Comparison of ENCODE assay signal across 13 cellular contexts in the genomic region with DNA sequence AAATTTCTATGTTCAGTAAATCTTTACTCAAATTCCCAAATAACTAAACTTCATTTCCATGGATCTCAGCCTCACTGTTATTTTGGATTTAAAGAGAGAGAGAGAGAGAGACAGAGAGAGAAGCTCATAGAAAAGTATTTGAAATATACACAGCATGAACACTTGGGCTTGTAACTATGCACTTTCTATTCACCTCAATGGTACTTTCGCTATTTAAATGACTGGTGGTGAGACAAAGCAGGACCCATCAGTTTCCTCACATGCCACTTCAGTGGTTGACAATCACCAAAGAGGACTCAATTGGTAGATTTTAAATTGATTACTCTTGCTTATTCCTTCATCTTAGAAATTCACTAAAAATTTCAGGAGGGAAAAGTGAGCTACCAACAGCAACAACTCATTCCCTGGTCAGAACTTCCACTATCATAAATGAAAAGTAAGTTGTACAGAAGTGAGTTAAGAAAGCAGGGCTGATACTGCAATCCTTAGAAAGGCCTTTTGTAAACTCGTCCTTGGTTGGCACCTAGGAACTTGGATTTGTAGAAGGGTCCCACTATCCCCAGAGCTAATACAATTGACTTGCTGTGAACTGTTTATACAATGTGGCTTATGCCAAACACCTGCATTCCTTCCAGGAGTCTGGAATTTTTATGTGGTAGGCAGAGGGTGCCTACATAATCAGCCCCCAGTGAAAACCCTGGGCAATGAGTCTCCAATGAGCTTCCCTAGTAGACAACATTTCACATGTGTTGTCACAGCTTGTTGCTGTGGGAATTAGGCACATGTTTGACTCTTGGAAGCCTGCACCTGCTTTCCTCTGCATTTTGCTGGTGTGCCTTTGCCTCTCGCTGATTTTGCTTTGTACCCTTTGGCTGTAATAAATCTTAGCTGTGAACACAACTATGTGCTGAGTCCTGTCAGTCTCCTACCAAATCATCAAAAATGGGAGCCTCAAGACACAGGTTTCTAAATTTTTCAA. TPM values are rescaled to one million over a fixed set of nuclear protein-coding genes. Genes with fewer than 3 reads are reported as not detected.
DNase-seq lines count a peak whose midpoint lies in the region; ATAC-seq, FAIRE-seq and TF ChIP-seq lines count a peak whose summit lies in the region.
"Had no signal": no experiment of that assay in that cellular context is flagged by ENCODE, and none has a peak within 500 bp of the region (broad histone marks: within the 10 kb centered on the region; RNA-seq: fewer than 3 reads in every experiment).

No MANE protein-coding gene starts in this region.

- no peak overlapping the region for H3K4me3 ChIP-seq in mucosa of rectum (ENCODE audit: low read length in 2 of 2)
- no peak overlapping the region for H3K4me3 ChIP-seq in neural progenitor cell
- H3K4me3 ChIP-seq: A549, SJSA1 had no signal

- H3K27me3 ChIP-seq in mucosa of rectum (ENCODE audit: control insufficient read depth in 2 of 2, insufficient read depth in 2 of 2, low read length in 2 of 2) (no peaks in the 10 kb centered on the region), neural progenitor cell (no peaks in the 10 kb centered on the region)
- H3K27me3 ChIP-seq: foreskin keratinocyte, SJSA1 had no signal

- intact Hi-C loops in activated CD4-positive, alpha-beta T cell treated with anti-CD3 and anti-CD28 coated beads, Interleukin-2, amount 10 ng/mL, durations not matched to agents 24 days and 14 days (cut with micrococcal nuclease) = loop anchor here (1.0 to 2.0 kb wide), 3 partner anchors 9 to 54 kb away; a partner anchor contains a TSS

- no peaks in the 10 kb centered on the region for H3K27me3 Mint-ChIP-seq in activated CD4-positive, alpha-beta T cell treated with anti-CD3 and anti-CD28 coated beads, Interleukin-2, amount 10 ng/mL, durations not matched to agents 24 days and 14 days
- no peaks in the 10 kb centered on the region for H3K27me3 Mint-ChIP-seq in neural progenitor cell (ENCODE audit: insufficient read depth, low read depth)

- H3F3A ChIP-seq in neural progenitor cell (ENCODE audit: low read depth) = no peaks in the 10 kb centered on the region

- H3K9me3 ChIP-seq in mucosa of rectum (ENCODE audit: control insufficient read depth in 2 of 2, low read length in 2 of 2) (no peaks in the 10 kb centered on the region), neural progenitor cell (ENCODE audit: low read depth) (no peaks in the 10 kb centered on the region)
- H3K9me3 ChIP-seq: A549, SJSA1 had no signal

- no peak overlapping the region for H2AFZ ChIP-seq in neural progenitor cell (replicated peaks)

- H3K9me3 Mint-ChIP-seq in activated CD4-positive, alpha-beta T cell treated with anti-CD3 and anti-CD28 coated beads, Interleukin-2, amount 10 ng/mL, durations not matched to agents 24 days and 14 days = peaks cover 8% of the 10 kb centered on the region
- H3K9me3 Mint-ChIP-seq in neural progenitor cell = peaks cover 4% of the 10 kb centered on the region

- peaks cover 13 to 22% of the 10 kb centered on the region in 2 donors for H3K4me1 ChIP-seq in mucosa of rectum (ENCODE audit: control insufficient read depth in 2 of 2, insufficient read depth in 2 of 2, low read length in 2 of 2)
- H3K4me1 ChIP-seq in neural progenitor cell = no peaks in the 10 kb centered on the region
- H3K4me1 ChIP-seq: A549, foreskin keratinocyte, SJSA1 had no signal

- H3K36me3 Mint-ChIP-seq in activated CD4-positive, alpha-beta T cell treated with anti-CD3 and anti-CD28 coated beads, Interleukin-2, amount 10 ng/mL, durations not matched to agents 24 days and 14 days (ENCODE audit: low read depth) = peaks cover 59% of the 10 kb centered on the region
- peaks cover 28% of the 10 kb centered on the region for H3K36me3 Mint-ChIP-seq in neural progenitor cell

- H3K27ac ChIP-seq in mucosa of rectum (ENCODE audit: low read depth in 2 of 2, low read length in 2 of 2) = peak overlapping the region; percentile 33 to 43
- no peak overlapping the region for H3K27ac ChIP-seq in neural progenitor cell
- H3K27ac ChIP-seq: A549, foreskin keratinocyte, SJSA1 had no signal

- H3K4me2 ChIP-seq in neural progenitor cell = no peak overlapping the region
- H3K4me2 ChIP-seq: A549 had no signal

- H3K36me3 ChIP-seq in mucosa of rectum (ENCODE audit: control insufficient read depth in 2 of 2, insufficient read depth in 2 of 2, low read length in 2 of 2) = peaks cover 35 to 36% of the 10 kb centered on the region in 2 donors
- no peaks in the 10 kb centered on the region for H3K36me3 ChIP-seq in neural progenitor cell

- H3K4me3 Mint-ChIP-seq in activated CD4-positive, alpha-beta T cell treated with anti-CD3 and anti-CD28 coated beads, Interleukin-2, amount 10 ng/mL, durations not matched to agents 24 days and 14 days = peak overlapping the region; percentile 32
- no peak overlapping the region for H3K4me3 Mint-ChIP-seq in neural progenitor cell

- peak; percentile 69 for ATAC-seq in GM21367 (IDR thresholded peaks at IDR 0.05; ENCODE audit: unreplicated experiment)
- peak; percentile 78 for ATAC-seq in HG03135 (IDR thresholded peaks at IDR 0.05; ENCODE audit: unreplicated experiment)
- no peak for ATAC-seq in omental fat pad (ENCODE audit: low FRiP score)
- ATAC-seq: A549, foreskin keratinocyte had no signal

- no peak for FAIRE-seq in frontal cortex (lab: Jason Lieb, UNC)

- no peak for TF ChIP-seq CTCF in omental fat pad (IDR thresholded peaks at IDR 0.05)
- no peak for TF ChIP-seq CTCF in neural progenitor cell (IDR thresholded peaks at IDR 0.05)

- H3K27ac Mint-ChIP-seq in activated CD4-positive, alpha-beta T cell treated with anti-CD3 and anti-CD28 coated beads, Interleukin-2, amount 10 ng/mL, durations not matched to agents 24 days and 14 days = peak overlapping the region; percentile 79
- no peak overlapping the region for H3K27ac Mint-ChIP-seq in neural progenitor cell

- H3K79me2 ChIP-seq in neural progenitor cell (ENCODE audit: low read depth) = no peaks in the 10 kb centered on the region

- DNase-seq in activated CD4-positive, alpha-beta T cell treated with anti-CD3 and anti-CD28 coated beads, Interleukin-2, amount 10 ng/mL, durations not matched to agents 24 days and 14 days = peak; percentile 56
- no peak for DNase-seq in activated CD4-positive, alpha-beta T cell treated with anti-CD3 and anti-CD28 coated beads, Interleukin-2, amount 50 U/mL, for 4 hours
- DNase-seq in omental fat pad (ENCODE audit: low spot score) = no peak
- no peak for DNase-seq in frontal cortex (ENCODE audit: low spot score in 2 of 2)
- no peak for DNase-seq in neural progenitor cell (ENCODE audit: low spot score)
- DNase-seq: foreskin keratinocyte, mesenchymal stem cell, NCI-H510A had no signal

- peaks cover 21% of the 10 kb centered on the region for H3K4me1 Mint-ChIP-seq in activated CD4-positive, alpha-beta T cell treated with anti-CD3 and anti-CD28 coated beads, Interleukin-2, amount 10 ng/mL, durations not matched to agents 24 days and 14 days
- H3K4me1 Mint-ChIP-seq in neural progenitor cell = no peaks in the 10 kb centered on the region

- no peaks in the 10 kb centered on the region for H4K20me1 ChIP-seq in neural progenitor cell (ENCODE audit: low read depth)

- H3K9ac ChIP-seq in mucosa of rectum (ENCODE audit: low read depth in 1 of 2, low read length in 2 of 2) = no peak overlapping the region
- H3K9ac ChIP-seq in neural progenitor cell = no peak overlapping the region

RNA-seq across cellular contexts. Expression of a gene that starts 10.8 kb away (rescaled TPM):
- 20.2 TPM in 2 replicates for total RNA-seq in activated CD4-positive, alpha-beta T cell treated with anti-CD3 and anti-CD28 coated beads, Interleukin-2, amount 10 ng/mL, durations not matched to agents 24 days and 14 days
- total RNA-seq in omental fat pad (10 to 100 TPM; 31.7 to 35.5 (median 33.1) TPM), frontal cortex (10.6 TPM), neural progenitor cell (ENCODE audit: low replicate concordance) (31.2 and 35.7 TPM in 2 replicates)

RNA-seq across cellular contexts. Expression of a gene that starts 54.4 kb away (rescaled TPM):
- total RNA-seq in activated CD4-positive, alpha-beta T cell treated with anti-CD3 and anti-CD28 coated beads, Interleukin-2, amount 10 ng/mL, durations not matched to agents 24 days and 14 days = 38.9 and 39.8 TPM in 2 replicates
- 10 to 100 TPM; 21.5 to 32.2 (median 25.3) TPM for total RNA-seq in omental fat pad
- total RNA-seq in frontal cortex = 19.2 TPM
- total RNA-seq in neural progenitor cell (ENCODE audit: low replicate concordance) = 21.6 and 34.1 TPM in 2 replicates
